ENCODE assay signal across 21 cellular contexts in the genomic region with DNA sequence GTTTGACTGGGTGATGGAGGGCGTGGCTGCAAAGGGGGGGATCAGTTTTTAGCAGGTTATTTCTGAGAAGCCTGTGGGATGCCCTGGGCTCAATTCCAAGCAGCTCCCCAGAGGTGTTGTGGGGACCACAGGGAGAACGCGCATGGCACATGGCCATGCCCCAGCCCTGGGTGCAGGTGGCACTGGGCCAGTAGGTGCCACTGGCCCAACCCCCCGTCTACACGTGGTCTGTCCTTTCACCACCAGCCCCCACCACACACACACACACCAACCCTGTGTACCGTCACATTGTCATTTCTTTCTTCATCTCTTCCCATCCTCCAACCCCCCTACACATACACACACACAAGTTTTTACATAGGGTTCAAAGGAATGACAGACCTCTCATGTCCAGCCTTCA.
DNase-seq lines count a peak whose midpoint lies in the region; ATAC-seq, FAIRE-seq and TF ChIP-seq lines count a peak whose summit lies in the region.
"Had no signal": no experiment of that assay in that cellular context is flagged by ENCODE, and none has a peak within 500 bp of the region (broad histone marks: within the 10 kb centered on the region; RNA-seq: fewer than 3 reads in every experiment).

No MANE protein-coding gene starts in this region.

- H3K9ac ChIP-seq in HepG2 (ENCODE audit: insufficient read depth, low read depth, low read length): no peak overlapping the region
- H3K9ac ChIP-seq: BLaER1 had no signal

- H3K4me1 ChIP-seq in HepG2 (ENCODE audit: insufficient read depth, low read length) (peaks cover 53% of the 10 kb centered on the region), right lobe of liver (peaks cover 0 to 14% (median 5%) of the 10 kb centered on the region in 4 donors), aorta (ENCODE audit: control insufficient read depth in 1 of 2, insufficient read depth in 2 of 2, low read length in 2 of 2) (no peaks in the 10 kb centered on the region), BE2C (no peaks in the 10 kb centered on the region)
- H3K4me1 ChIP-seq: A549 had no signal

- H3K9me3 Mint-ChIP-seq in HFFc6: no peaks in the 10 kb centered on the region
- H3K9me3 Mint-ChIP-seq: CD14-positive monocyte; CD4-positive, alpha-beta memory T cell; H9 had no signal

- TF ChIP-seq POLR2A in HepG2 (IDR thresholded peaks at IDR 0.05; ENCODE audit: insufficient read depth in 1 of 2, low read depth in 2 of 2, low read length in 2 of 2) (no peak), right lobe of liver (IDR thresholded peaks at IDR 0.05) (no peak)

- WGBS in HepG2 (ENCODE audit: low lambda C conversion rate): 52% methylated on average over 4 of the region's 6 CpGs
- WGBS in right lobe of liver (ENCODE audit: insufficient coverage, low coverage, low lambda C conversion rate, missing lambda C conversion rate): 95% methylated on average over 3 of the region's 6 CpGs
- WGBS in aorta, 2 donors: 89 to 90% methylated on average over 6 of the region's 6 CpGs

- H4K20me1 ChIP-seq in HepG2 (ENCODE audit: insufficient read depth, low read length): no peaks in the 10 kb centered on the region
- H4K20me1 ChIP-seq: BLaER1 had no signal

- peaks cover 23% of the 10 kb centered on the region for H3K4me1 Mint-ChIP-seq in HFFc6 (ENCODE audit: low read depth)
- H3K4me1 Mint-ChIP-seq: CD14-positive monocyte; CD4-positive, alpha-beta memory T cell had no signal

- 0 out of 2 replicates have a peak overlapping the region, but pooled peaks have one; percentile 27 for H3K27ac Mint-ChIP-seq in HFFc6
- H3K27ac Mint-ChIP-seq: CD14-positive monocyte; CD4-positive, alpha-beta memory T cell had no signal

- H3K4me2 ChIP-seq in HepG2 (ENCODE audit: low read depth, low read length): peak overlapping the region; percentile 57
- H3K4me2 ChIP-seq: A549, BLaER1 had no signal

- H3K36me3 Mint-ChIP-seq in HFFc6 (ENCODE audit: low read depth): no peaks in the 10 kb centered on the region
- H3K36me3 Mint-ChIP-seq: CD14-positive monocyte; CD4-positive, alpha-beta memory T cell had no signal

- CTCF ChIA-PET in HepG2 (lab: Yijun Ruan, JAX; ENCODE audit: low intra/inter-chr PET ratio, low total read pairs): no interaction called here

- no peak for TF ChIP-seq EP300 in HepG2 (IDR thresholded peaks at IDR 0.05; ENCODE audit: low read depth in 2 of 2, low read length in 2 of 2)
- TF ChIP-seq EP300 in HepG2 (CRISPR knock-in tag; IDR thresholded peaks at IDR 0.05; ENCODE audit: borderline replicate concordance): no peak

- no TSS peak for BruUV-seq in HepG2 (replicated peaks; lab: Mats Ljungman, UMichigan)

- no peaks in the 10 kb centered on the region for H3K36me3 ChIP-seq in HepG2 (replicated peaks in 1 of 2; ENCODE audit: control insufficient read depth in 1 of 2, insufficient read depth in 2 of 2, low read length in 2 of 2)
- no peaks in the 10 kb centered on the region for H3K36me3 ChIP-seq in right lobe of liver
- H3K36me3 ChIP-seq in aorta (ENCODE audit: control insufficient read depth in 1 of 2, insufficient read depth in 2 of 2, low read length in 1 of 2): no peaks in the 10 kb centered on the region
- H3K36me3 ChIP-seq in BE2C: no peaks in the 10 kb centered on the region

- H3K4me3 ChIP-seq in HepG2 (replicated peaks in 1 of 3; ENCODE audit: insufficient read depth in 1 of 3, low read depth in 2 of 3, low read length in 3 of 3) (peak overlapping the region in 1 of 3 experiments; percentile 41; a peak in 1 of 6 replicates), right lobe of liver (no peak overlapping the region), aorta (ENCODE audit: low read length in 2 of 2) (no peak overlapping the region), BE2C (ENCODE audit: low read depth, low read length) (no peak overlapping the region)
- H3K4me3 ChIP-seq: A549, BLaER1, GM12878 had no signal

- POLR2A ChIA-PET in HepG2 (lab: Yijun Ruan, JAX): no interaction called here

- H3K9me3 ChIP-seq in HepG2 (ENCODE audit: low read length): no peaks in the 10 kb centered on the region
- no peaks in the 10 kb centered on the region for H3K9me3 ChIP-seq in right lobe of liver
- no peaks in the 10 kb centered on the region for H3K9me3 ChIP-seq in aorta (ENCODE audit: control insufficient read depth, low read length)
- no peaks in the 10 kb centered on the region for H3K9me3 ChIP-seq in BE2C
- H3K9me3 ChIP-seq: A549, BLaER1 had no signal

- H2AFZ ChIP-seq in HepG2 (ENCODE audit: low read length): no peak overlapping the region

- FAIRE-seq in HepG2 (lab: Jason Lieb, UNC): no peak
- FAIRE-seq: A549, GM12878 had no signal

- in situ Hi-C loops in HepG2 (cut with HindIII; ENCODE audit: extremely low pct_ligation_motif_present, low pct_unique_long_range_greater_than_20kb): loop anchor here (25.0 kb wide), 2 partner anchors 244 to 369 kb away; no protein-coding TSS in a partner anchor

- intact Hi-C loops in HepG2 (cut with micrococcal nuclease; ENCODE audit: unreplicated experiment): no loop called here
- intact Hi-C loops in right lobe of liver (cut with DNase I): no loop called here
- intact Hi-C loops in aorta (cut with DNase I): no loop called here

- TF ChIP-seq RAD21 in HepG2 (CRISPR knock-in tag; IDR thresholded peaks at IDR 0.05): no peak

- peaks cover 6% of the 10 kb centered on the region for H3K27me3 Mint-ChIP-seq in HFFc6 (ENCODE audit: insufficient read depth)

- H3K27ac ChIP-seq in HepG2 (ENCODE audit: extremely low read length, insufficient read depth, low read length) (no peak overlapping the region), right lobe of liver (no peak overlapping the region), aorta (ENCODE audit: low read depth in 1 of 2, low read length in 2 of 2) (no peak overlapping the region)
- H3K27ac ChIP-seq: 22Rv1, A549, BLaER1, HL-60 had no signal

- H3K27me3 ChIP-seq in HepG2 (ENCODE audit: control insufficient read depth in 1 of 2, insufficient read depth in 2 of 2, low read length in 2 of 2) (peaks cover 0 to 23% of the 10 kb centered on the region in 2 experiments; a peak in 4 of 5 replicates), right lobe of liver (no peaks in the 10 kb centered on the region), aorta (ENCODE audit: control insufficient read depth in 1 of 2, insufficient read depth in 2 of 2, low read length in 1 of 2) (no peaks in the 10 kb centered on the region), BE2C (no peaks in the 10 kb centered on the region)
- H3K27me3 ChIP-seq: BLaER1 had no signal

- H3K79me2 ChIP-seq in HepG2 (ENCODE audit: insufficient read depth, low read length): no peaks in the 10 kb centered on the region

- no peak overlapping the region for H3K4me3 Mint-ChIP-seq in HFFc6
- H3K4me3 Mint-ChIP-seq: CD14-positive monocyte; CD4-positive, alpha-beta memory T cell; H9 had no signal

- DNase-seq in HepG2 (ENCODE audit: low spot score) (no peak), right lobe of liver (no peak), HFFc6 (no peak), islet precursor cell (peak; percentile 17), aorta (no peak), BE2C (no peak)
- DNase-seq: AML-193; Calu3; CD4-positive, alpha-beta memory T cell; DMS79 treated with DMSO at 0.1 percent for 48 hours; GOT3; H9; KBM-7 had no signal

- no peak for ATAC-seq in HepG2
- ATAC-seq in right lobe of liver: no peak
- ATAC-seq in aorta (ENCODE audit: low FRiP score): peak; percentile 33
- ATAC-seq in GM18873 (IDR thresholded peaks at IDR 0.05; ENCODE audit: low FRiP score, unreplicated experiment): no peak
- ATAC-seq in HG02571 (IDR thresholded peaks at IDR 0.05; ENCODE audit: unreplicated experiment): no peak
- ATAC-seq: A549 had no signal

- no peak for TF ChIP-seq CTCF in HepG2 (CRISPR knock-in tag; IDR thresholded peaks at IDR 0.05)
- no peak for TF ChIP-seq CTCF in right lobe of liver (IDR thresholded peaks at IDR 0.05)
- no peak for TF ChIP-seq CTCF in HFFc6 (IDR thresholded peaks at IDR 0.05)
- TF ChIP-seq CTCF in BE2C (IDR thresholded peaks at IDR 0.05; ENCODE audit: low read depth, low read length): no peak

TF ChIP-seq in HepG2, 621 proteins besides CTCF, POLR2A, EP300 and RAD21:
- TF ChIP-seq IRX3 (CRISPR knock-in tag; IDR thresholded peaks at IDR 0.05; ENCODE audit: borderline replicate concordance, low read depth) (no peak), PCBP2 (optimal IDR thresholded peaks at IDR 0.05; ENCODE audit: low read depth, low read length, poor library complexity, severe bottlenecking) (no peak), ZBTB42 (CRISPR knock-in tag; IDR thresholded peaks at IDR 0.05) (no peak)
- TF ChIP-seq, protein P1, sequence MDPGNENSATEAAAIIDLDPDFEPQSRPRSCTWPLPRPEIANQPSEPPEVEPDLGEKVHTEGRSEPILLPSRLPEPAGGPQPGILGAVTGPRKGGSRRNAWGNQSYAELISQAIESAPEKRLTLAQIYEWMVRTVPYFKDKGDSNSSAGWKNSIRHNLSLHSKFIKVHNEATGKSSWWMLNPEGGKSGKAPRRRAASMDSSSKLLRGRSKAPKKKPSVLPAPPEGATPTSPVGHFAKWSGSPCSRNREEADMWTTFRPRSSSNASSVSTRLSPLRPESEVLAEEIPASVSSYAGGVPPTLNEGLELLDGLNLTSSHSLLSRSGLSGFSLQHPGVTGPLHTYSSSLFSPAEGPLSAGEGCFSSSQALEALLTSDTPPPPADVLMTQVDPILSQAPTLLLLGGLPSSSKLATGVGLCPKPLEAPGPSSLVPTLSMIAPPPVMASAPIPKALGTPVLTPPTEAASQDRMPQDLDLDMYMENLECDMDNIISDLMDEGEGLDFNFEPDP (CRISPR knock-in tag; conservative IDR thresholded peaks at IDR 0.05): 0 out of 2 replicates have a peak, but pooled peaks have one; percentile 28
